15 cellular contexts compared by ENCODE assay signal in the genomic region with DNA sequence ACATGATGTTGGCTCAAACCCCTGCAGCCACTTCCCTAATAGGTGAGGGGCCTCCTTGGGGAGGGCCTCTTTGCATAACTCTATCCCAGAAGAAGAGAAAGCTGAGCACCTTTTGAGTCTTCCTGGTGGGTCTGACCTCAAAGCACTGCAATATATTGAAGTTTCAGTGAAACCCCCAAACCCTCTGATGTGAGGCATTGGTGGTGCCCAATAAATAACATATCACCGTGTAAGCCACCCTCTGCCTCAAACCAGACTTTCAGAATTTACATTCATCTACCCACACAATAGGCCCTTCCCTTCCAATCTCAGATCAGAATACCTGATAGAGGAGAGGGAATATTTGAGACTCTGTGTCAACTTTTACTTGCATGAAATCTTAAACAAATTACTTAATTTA.
DNase-seq lines count a peak whose midpoint lies in the region; ATAC-seq, FAIRE-seq and TF ChIP-seq lines count a peak whose summit lies in the region.
"Had no signal": no experiment of that assay in that cellular context is flagged by ENCODE, and none has a peak within 500 bp of the region (broad histone marks: within the 10 kb centered on the region; RNA-seq: fewer than 3 reads in every experiment).

No MANE protein-coding gene starts in this region.

- H3K4me3 Mint-ChIP-seq in activated CD4-positive, alpha-beta T cell treated with anti-CD3 and anti-CD28 coated beads for 36 hours = no peak overlapping the region
- H3K4me3 Mint-ChIP-seq in activated CD4-positive, alpha-beta T cell treated with anti-CD3 and anti-CD28 coated beads, Interleukin-2, amount 10 ng/mL, durations not matched to agents 7 days and 5 days = no peak overlapping the region
- H3K4me3 Mint-ChIP-seq: CD4-positive, CD25-positive, alpha-beta regulatory T cell; GM23338 had no signal

- ATAC-seq in activated CD4-positive, alpha-beta T cell treated with anti-CD3 and anti-CD28 coated beads for 36 hours = peak; percentile 19
- ATAC-seq in A549 (no peak), HG02870 (IDR thresholded peaks at IDR 0.05; ENCODE audit: unreplicated experiment) (no peak)
- ATAC-seq: GM23338 had no signal

- H3K27ac ChIP-seq in A549 (peak overlapping the region in 1 of 2 experiments; percentile 70; a peak in 3 of 6 replicates), SJSA1 (peak overlapping the region; percentile 95), smooth muscle cell (ENCODE audit: low read depth) (peak overlapping the region; percentile 77)
- H3K27ac ChIP-seq: 22Rv1; BLaER1 treated with 17β-estradiol and CSF1 and Interleukin-3, amounts not matched to agents 10 nM and 100 nM had no signal

- H3K9me3 ChIP-seq in A549 (no peaks in the 10 kb centered on the region), SJSA1 (replicated peaks) (no peaks in the 10 kb centered on the region), smooth muscle cell (replicated peaks; ENCODE audit: low read depth) (no peaks in the 10 kb centered on the region)
- H3K9me3 ChIP-seq: BLaER1 treated with 17β-estradiol and CSF1 and Interleukin-3, amounts not matched to agents 10 nM and 100 nM had no signal

- H3K27me3 ChIP-seq in SJSA1 (replicated peaks) (no peaks in the 10 kb centered on the region), smooth muscle cell (ENCODE audit: low read depth) (no peaks in the 10 kb centered on the region)
- H3K27me3 ChIP-seq: BLaER1 treated with 17β-estradiol and CSF1 and Interleukin-3, amounts not matched to agents 10 nM and 100 nM had no signal

- H4K20me1 ChIP-seq in smooth muscle cell (ENCODE audit: low read depth) = no peaks in the 10 kb centered on the region
- H4K20me1 ChIP-seq: BLaER1 treated with 17β-estradiol and CSF1 and Interleukin-3, amounts not matched to agents 10 nM and 100 nM had no signal

- FAIRE-seq in A549 (lab: Jason Lieb, UNC) = no peak

- no peaks in the 10 kb centered on the region for H3K9me3 Mint-ChIP-seq in activated CD4-positive, alpha-beta T cell treated with anti-CD3 and anti-CD28 coated beads for 36 hours (ENCODE audit: low read depth)
- H3K9me3 Mint-ChIP-seq in activated CD4-positive, alpha-beta T cell treated with anti-CD3 and anti-CD28 coated beads, Interleukin-2, amount 10 ng/mL, durations not matched to agents 7 days and 5 days = no peaks in the 10 kb centered on the region
- H3K9me3 Mint-ChIP-seq: CD4-positive, CD25-positive, alpha-beta regulatory T cell; GM23338 had no signal

- peaks cover under 1% of the 10 kb centered on the region for H3K27me3 Mint-ChIP-seq in activated CD4-positive, alpha-beta T cell treated with anti-CD3 and anti-CD28 coated beads for 36 hours
- H3K27me3 Mint-ChIP-seq in activated CD4-positive, alpha-beta T cell treated with anti-CD3 and anti-CD28 coated beads, Interleukin-2, amount 10 ng/mL, durations not matched to agents 7 days and 5 days = no peaks in the 10 kb centered on the region

- H3K4me2 ChIP-seq in A549 (peak overlapping the region; percentile 68), smooth muscle cell (peak overlapping the region; percentile 30)
- H3K4me2 ChIP-seq: BLaER1 treated with 17β-estradiol and CSF1 and Interleukin-3, amounts not matched to agents 10 nM and 100 nM; GM23338 had no signal

- H3K4me3 ChIP-seq in A549 (no peak overlapping the region), SJSA1 (no peak overlapping the region), smooth muscle cell (no peak overlapping the region)
- H3K4me3 ChIP-seq: BLaER1 treated with 17β-estradiol and CSF1 and Interleukin-3, amounts not matched to agents 10 nM and 100 nM; GM23338 had no signal

- H3K4me1 ChIP-seq in A549 (peaks cover 27% of the 10 kb centered on the region), SJSA1 (replicated peaks) (peaks cover 32% of the 10 kb centered on the region), smooth muscle cell (ENCODE audit: low read depth) (peaks cover 4% of the 10 kb centered on the region)
- H3K4me1 ChIP-seq: BLaER1 treated with 17β-estradiol and CSF1 and Interleukin-3, amounts not matched to agents 10 nM and 100 nM had no signal

- CTCF ChIA-PET in activated CD4-positive, alpha-beta T cell treated with anti-CD3 and anti-CD28 coated beads for 36 hours (lab: Charles Lee) = interaction anchor here (0.5 to 1.1 kb wide), 3 partner anchors 9 to 459 kb away, joined by 3 read pairs; no protein-coding TSS in a partner anchor
- CTCF ChIA-PET in activated CD4-positive, alpha-beta T cell treated with anti-CD3 and anti-CD28 coated beads, Interleukin-2, amount 10 ng/mL, durations not matched to agents 7 days and 5 days (lab: Charles Lee) = interaction anchor here (1.6 kb wide), 1 partner anchor 13 kb away, joined by 4 read pairs; no protein-coding TSS in a partner anchor
- CTCF ChIA-PET in A549 (lab: Yijun Ruan, JAX) = interaction anchor here (0.7 to 3.6 kb wide), 4 partner anchors 9 to 140 kb away, joined by 3 to 17 read pairs (median 5); no protein-coding TSS in a partner anchor
- CTCF ChIA-PET in GM10248 (lab: Yijun Ruan, JAX) = interaction anchor here (1.1 to 3.0 kb wide), 4 partner anchors 12 to 246 kb away, joined by 3 to 9 read pairs (median 6); a partner anchor contains a TSS

- H3K79me2 ChIP-seq in smooth muscle cell (ENCODE audit: low read depth) = no peaks in the 10 kb centered on the region

- H3K36me3 Mint-ChIP-seq in activated CD4-positive, alpha-beta T cell treated with anti-CD3 and anti-CD28 coated beads for 36 hours (ENCODE audit: low read depth) = no peaks in the 10 kb centered on the region
- H3K36me3 Mint-ChIP-seq in activated CD4-positive, alpha-beta T cell treated with anti-CD3 and anti-CD28 coated beads, Interleukin-2, amount 10 ng/mL, durations not matched to agents 7 days and 5 days (ENCODE audit: low read depth) = no peaks in the 10 kb centered on the region
- H3K36me3 Mint-ChIP-seq: CD4-positive, CD25-positive, alpha-beta regulatory T cell had no signal

- H3F3A ChIP-seq in smooth muscle cell (ENCODE audit: low read depth) = no peaks in the 10 kb centered on the region

- no peak for TF ChIP-seq EP300 in A549 (IDR thresholded peaks at IDR 0.05)

- H3K36me3 ChIP-seq in SJSA1 (no peaks in the 10 kb centered on the region), smooth muscle cell (ENCODE audit: low read depth) (no peaks in the 10 kb centered on the region)
- H3K36me3 ChIP-seq: BLaER1 treated with 17β-estradiol and CSF1 and Interleukin-3, amounts not matched to agents 10 nM and 100 nM had no signal

- no peak for TF ChIP-seq CTCF in A549 (IDR thresholded peaks at IDR 0.05)
- TF ChIP-seq CTCF in smooth muscle cell (IDR thresholded peaks at IDR 0.05; ENCODE audit: borderline replicate concordance, insufficient read depth, poor library complexity, severe bottlenecking) = no peak
- no peak for TF ChIP-seq CTCF in GM10248 (IDR thresholded peaks at IDR 0.05; ENCODE audit: control extremely low read depth, extremely low read depth, low read depth, missing control alignments)

- no peak overlapping the region for H3K9ac ChIP-seq in smooth muscle cell (ENCODE audit: low read depth)
- H3K9ac ChIP-seq: BLaER1 treated with 17β-estradiol and CSF1 and Interleukin-3, amounts not matched to agents 10 nM and 100 nM had no signal

- TF ChIP-seq POLR2A in A549 (IDR thresholded peaks at IDR 0.05; ENCODE audit: low read length) = no peak

- H3K4me1 Mint-ChIP-seq in activated CD4-positive, alpha-beta T cell treated with anti-CD3 and anti-CD28 coated beads for 36 hours = no peaks in the 10 kb centered on the region
- no peaks in the 10 kb centered on the region for H3K4me1 Mint-ChIP-seq in activated CD4-positive, alpha-beta T cell treated with anti-CD3 and anti-CD28 coated beads, Interleukin-2, amount 10 ng/mL, durations not matched to agents 7 days and 5 days
- H3K4me1 Mint-ChIP-seq: GM23338 had no signal

- no peak overlapping the region for H2AFZ ChIP-seq in smooth muscle cell (ENCODE audit: low read depth)
- H2AFZ ChIP-seq: GM23338 had no signal

- intact Hi-C loops in activated CD4-positive, alpha-beta T cell treated with anti-CD3 and anti-CD28 coated beads for 36 hours (cut with DNase I, micrococcal nuclease) = no loop called here

- DNase-seq in activated CD4-positive, alpha-beta T cell treated with anti-CD3 and anti-CD28 coated beads for 36 hours = no peak
- no peak for DNase-seq in activated CD4-positive, alpha-beta T cell treated with anti-CD3 and anti-CD28 coated beads, Interleukin-2, amount 10 ng/mL, durations not matched to agents 7 days and 5 days
- DNase-seq in A549 (ENCODE audit: low read depth in 1 of 2, low spot score in 1 of 2) = no peak
- DNase-seq in SJSA1 (ENCODE audit: low read depth in 1 of 2, low spot score in 2 of 2) = no peak
- no peak for DNase-seq in smooth muscle cell (lab: John Stamatoyannopoulos, UW; ENCODE audit: unreplicated experiment)
- no peak for DNase-seq in AG20443 (ENCODE audit: low spot score)
- no peak for DNase-seq in GM10248 (ENCODE audit: extremely low spot score)
- DNase-seq: CD4-positive, CD25-positive, alpha-beta regulatory T cell; DMS53; GF-D8; H7 had no signal

- POLR2A ChIA-PET in activated CD4-positive, alpha-beta T cell treated with anti-CD3 and anti-CD28 coated beads for 36 hours (lab: Charles Lee) = no interaction called here
- POLR2A ChIA-PET in activated CD4-positive, alpha-beta T cell treated with anti-CD3 and anti-CD28 coated beads, Interleukin-2, amount 10 ng/mL, durations not matched to agents 7 days and 5 days (lab: Charles Lee) = no interaction called here
- POLR2A ChIA-PET in A549 (lab: Yijun Ruan, JAX) (no interaction called here), GM10248 (lab: Yijun Ruan, JAX) (no interaction called here)

- TF ChIP-seq RAD21 in A549 (conservative IDR thresholded peaks at IDR 0.05 in 1 of 2, IDR thresholded peaks at IDR 0.05 in 1 of 2) = no peak

- H3K27ac Mint-ChIP-seq in activated CD4-positive, alpha-beta T cell treated with anti-CD3 and anti-CD28 coated beads for 36 hours = no peak overlapping the region
- no peak overlapping the region for H3K27ac Mint-ChIP-seq in activated CD4-positive, alpha-beta T cell treated with anti-CD3 and anti-CD28 coated beads, Interleukin-2, amount 10 ng/mL, durations not matched to agents 7 days and 5 days
- H3K27ac Mint-ChIP-seq: CD4-positive, CD25-positive, alpha-beta regulatory T cell had no signal

- WGBS in A549 (ENCODE audit: missing lambda C conversion rate) = 67% methylated on average over 1 of the region's 1 CpG
- WGBS in smooth muscle cell (ENCODE audit: low lambda C conversion rate) = 60% methylated on average over 1 of the region's 1 CpG

TF ChIP-seq in A549, 52 proteins besides CTCF, POLR2A, EP300 and RAD21:
- TF ChIP-seq RARB (CRISPR knock-in tag; IDR thresholded peaks at IDR 0.05) = no peak
- TF ChIP-seq EHMT2 (IDR thresholded peaks at IDR 0.05; ENCODE audit: low read depth) = no peak
- no peak for TF ChIP-seq ESRRA (IDR thresholded peaks at IDR 0.05; ENCODE audit: borderline replicate concordance, low read length)
